In genomic region chr4:25755911-25756310, GRCh38 we compare ENCODE assay signal across 25 cellular contexts.
"Had no signal": no experiment of that assay in that cellular context is flagged by ENCODE, and none has a peak within 500 bp of the region (broad histone marks: within the 10 kb centered on the region; RNA-seq: fewer than 3 reads in every experiment).

No MANE protein-coding gene starts in this region.

- H3K4me3 ChIP-seq: heart right ventricle, left lung, lower lobe of right lung, mucosa of descending colon, right atrium auricular region, smooth muscle cell, stomach, tibial nerve had no signal

- H3K27ac ChIP-seq: foreskin keratinocyte, heart right ventricle, left lung, lower lobe of right lung, right atrium auricular region, stomach, tibial nerve had no signal

- H3K4me3 Mint-ChIP-seq: activated naive CD8-positive, alpha-beta T cell; central memory CD8-positive, alpha-beta T cell; dendritic cell treated with granulocyte-macrophage colony-stimulating factor and Interleukin-4, amounts not matched to agents 40 ng/mL and 50 ng/mL, for 4 days; endodermal cell; natural killer cell treated with Interleukin-12 subunit alpha and Interleukin-12 subunit beta and Interleukin-15 and Interleukin-18, amount 100 ng/mL, for 72 hours; stimulated activated memory B cell treated with anti-CD40 and anti-IgM and Interleukin-4, amounts not matched to agents 10 μg/mL and 1 μg/mL and 100 μg/mL, for 72 hours; T-helper 2 cell treated with Interferon-gamma antibody and Interleukin-4, amounts not matched to agents 5 μg/mL and 100 μg/mL, for 36 hours had no signal

- H3K4me1 Mint-ChIP-seq: endodermal cell had no signal

- H3K4me1 ChIP-seq: foreskin keratinocyte, heart right ventricle, lower lobe of right lung, right atrium auricular region, stomach, tibial nerve had no signal

- DNase-seq: activated CD4-positive, alpha-beta T cell treated with anti-CD3 and anti-CD28 coated beads for 4 hours; activated CD4-positive, alpha-beta T cell treated with anti-CD3 and anti-CD28 coated beads, Interleukin-2, amount 50 U/mL, for 4 hours; activated effector memory CD4-positive, alpha-beta T cell treated with Interleukin-2 at 50 U/mL for 16 hours; activated naive CD4-positive, alpha-beta T cell treated with Interleukin-2 at 50 U/mL for 16 hours; anterior cingulate cortex; endodermal cell; foreskin keratinocyte; heart right ventricle; left lung; lower lobe of right lung; mucosa of descending colon; stimulated activated CD4-positive, alpha-beta T cell treated with anti-CD3 and anti-CD28 coated beads, Interleukin-1b, Interleukin-23, amount 100 ng/mL, for 48 hours; stimulated activated CD4-positive, alpha-beta T cell treated with anti-CD3 and anti-CD28 coated beads, Interleukin-4, amount 100 ng/mL, for 4 hours; stimulated activated CD8-positive, alpha-beta memory T cell treated with anti-CD3 and anti-CD28 coated beads, Interleukin-4, amount 100 ng/mL, for 48 hours; stomach had no signal

- H3K4me2 ChIP-seq: smooth muscle cell had no signal

- H3K27me3 ChIP-seq: foreskin keratinocyte, heart right ventricle, left lung, stomach, tibial nerve had no signal

- H3K27ac Mint-ChIP-seq: activated naive CD8-positive, alpha-beta T cell; dendritic cell treated with granulocyte-macrophage colony-stimulating factor and Interleukin-4, amounts not matched to agents 40 ng/mL and 50 ng/mL, for 4 days; endodermal cell; natural killer cell treated with Interleukin-12 subunit alpha and Interleukin-12 subunit beta and Interleukin-15 and Interleukin-18, amount 100 ng/mL, for 72 hours; stimulated activated memory B cell treated with anti-CD40 and anti-IgM and Interleukin-4, amounts not matched to agents 10 μg/mL and 1 μg/mL and 100 μg/mL, for 72 hours; T-helper 2 cell treated with Interferon-gamma antibody and Interleukin-4, amounts not matched to agents 5 μg/mL and 100 μg/mL, for 36 hours had no signal

- H3K27me3 Mint-ChIP-seq: activated naive CD8-positive, alpha-beta T cell; central memory CD8-positive, alpha-beta T cell; dendritic cell treated with granulocyte-macrophage colony-stimulating factor and Interleukin-4, amounts not matched to agents 40 ng/mL and 50 ng/mL, for 4 days; natural killer cell treated with Interleukin-12 subunit alpha and Interleukin-12 subunit beta and Interleukin-15 and Interleukin-18, amount 100 ng/mL, for 72 hours; stimulated activated memory B cell treated with anti-CD40 and anti-IgM and Interleukin-4, amounts not matched to agents 10 μg/mL and 1 μg/mL and 100 μg/mL, for 72 hours had no signal

- H3K9me3 Mint-ChIP-seq: central memory CD8-positive, alpha-beta T cell; dendritic cell treated with granulocyte-macrophage colony-stimulating factor and Interleukin-4, amounts not matched to agents 40 ng/mL and 50 ng/mL, for 4 days; endodermal cell; natural killer cell treated with Interleukin-12 subunit alpha and Interleukin-12 subunit beta and Interleukin-15 and Interleukin-18, amount 100 ng/mL, for 72 hours; stimulated activated memory B cell treated with anti-CD40 and anti-IgM and Interleukin-4, amounts not matched to agents 10 μg/mL and 1 μg/mL and 100 μg/mL, for 72 hours; T-helper 2 cell treated with Interferon-gamma antibody and Interleukin-4, amounts not matched to agents 5 μg/mL and 100 μg/mL, for 36 hours had no signal

- ATAC-seq: esophagus mucosa; foreskin keratinocyte; heart right ventricle; mucosa of descending colon; natural killer cell treated with Interleukin-12 subunit alpha and Interleukin-12 subunit beta and Interleukin-15 and Interleukin-18, amount 100 ng/mL, for 72 hours; stimulated activated memory B cell treated with anti-CD40 and anti-IgM and Interleukin-4, amounts not matched to agents 10 μg/mL and 1 μg/mL and 100 μg/mL, for 72 hours had no signal
